3 cellular contexts compared by ENCODE assay signal in the genomic region with DNA sequence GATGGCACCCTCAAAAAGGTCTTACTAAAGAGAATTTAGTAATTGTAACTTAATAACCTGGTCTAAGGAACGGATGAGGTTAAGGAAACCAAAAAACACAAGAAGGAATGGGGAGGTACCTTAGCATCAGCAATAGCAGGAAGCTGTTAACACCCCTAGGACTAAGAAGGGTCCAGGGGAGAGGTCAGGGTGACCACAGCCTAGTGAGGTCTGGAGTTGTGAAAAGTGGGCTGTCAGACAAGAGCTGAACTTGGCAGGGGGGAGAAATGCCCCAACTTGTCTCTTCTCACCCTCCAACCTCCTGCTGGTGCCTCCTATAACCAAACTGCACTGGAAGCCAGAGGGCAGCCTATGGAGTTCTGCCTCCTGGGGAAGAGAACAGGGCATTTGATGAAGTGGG. TPM values are rescaled to one million over a fixed set of nuclear protein-coding genes. Genes with fewer than 3 reads are reported as not detected.
"Had no signal": no experiment of that assay in that cellular context is flagged by ENCODE, and none has a peak within 500 bp of the region (broad histone marks: within the 10 kb centered on the region; RNA-seq: fewer than 3 reads in every experiment).

No MANE protein-coding gene starts in this region.

RNA-seq across cellular contexts. Expression of gene PGM5, which starts 41.9 kb away (rescaled TPM):
- total RNA-seq: chondrocyte, epithelial cell of proximal tubule, foreskin keratinocyte had no signal
- polyA plus RNA-seq: foreskin keratinocyte had no signal
